ENCODE assay signal across 8 cellular contexts in the genomic region with DNA sequence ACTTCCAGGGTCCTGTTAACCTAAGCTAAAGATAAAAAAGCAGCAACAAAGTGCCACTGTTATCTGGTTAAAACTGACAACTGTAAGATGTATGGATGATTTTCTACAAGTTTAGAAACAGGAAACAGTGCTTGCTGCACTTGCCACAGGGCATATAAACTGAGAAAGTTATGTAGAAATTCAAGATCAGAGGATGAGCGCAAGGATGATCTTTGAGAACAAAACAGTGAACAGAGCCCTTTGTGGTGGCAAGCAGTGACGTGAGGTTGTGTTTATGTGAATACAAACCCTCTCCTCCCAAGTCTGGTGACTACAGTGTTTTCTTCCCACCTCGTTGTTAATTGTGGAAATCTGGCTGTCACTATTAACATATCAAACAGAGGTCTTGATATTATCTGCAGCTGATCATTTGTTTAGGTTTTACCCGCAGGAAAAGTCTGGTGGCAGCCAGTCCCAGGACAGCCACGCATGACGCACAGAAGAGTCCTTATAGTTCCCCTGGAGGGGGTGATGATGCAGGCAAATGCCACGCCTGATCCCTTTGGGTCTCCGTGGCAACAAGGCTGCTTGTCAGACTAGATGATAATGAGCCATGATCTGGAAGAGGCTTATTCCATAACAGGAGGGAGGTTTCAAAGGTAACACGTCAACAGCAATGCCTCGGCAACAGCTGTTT. TPM values are rescaled to one million over a fixed set of nuclear protein-coding genes. Genes with fewer than 3 reads are reported as not detected.
DNase-seq lines count a peak whose midpoint lies in the region; FAIRE-seq lines count a peak whose summit lies in the region.

No MANE protein-coding gene starts in this region.

- H3K9me3 Mint-ChIP-seq in activated naive CD8-positive, alpha-beta T cell (ENCODE audit: low read depth): no peaks in the 10 kb centered on the region
- H3K9me3 Mint-ChIP-seq in immature natural killer cell: no peaks in the 10 kb centered on the region

- DNase-seq in GM19239 (ENCODE audit: insufficient read length, low spot score) (no peak), SK-MEL-5 (ENCODE audit: low read depth, low spot score) (peak; percentile 100), immature natural killer cell (peak; percentile 88 to 92 (median 91)), NCI-H187 treated with DMSO at 0.1 percent for 48 hours (lab: John Stamatoyannopoulos, UW) (no peak), SK-N-DZ (ENCODE audit: low spot score) (no peak), NCI-H187 (lab: John Stamatoyannopoulos, UW) (no peak)
- DNase-seq in stimulated activated CD4-positive, alpha-beta T cell treated with anti-CD3 and anti-CD28 coated beads, Interleukin-4, amount 100 ng/mL, for 48 hours (ENCODE audit: low read depth in 2 of 2): peak; percentile 48 to 65

- FAIRE-seq in GM19239 (lab: Jason Lieb, UNC): peak; percentile 70

- H3K27ac Mint-ChIP-seq in activated naive CD8-positive, alpha-beta T cell: peak overlapping the region; percentile 95
- peak overlapping the region; percentile 91 to 99 (median 96) for H3K27ac Mint-ChIP-seq in immature natural killer cell

- no peaks in the 10 kb centered on the region for H3K27me3 Mint-ChIP-seq in activated naive CD8-positive, alpha-beta T cell
- peaks cover 14 to 22% (median 14%) of the 10 kb centered on the region in 3 donors for H3K27me3 Mint-ChIP-seq in immature natural killer cell (ENCODE audit: low read depth in 3 of 3)

- peaks cover 87% of the 10 kb centered on the region for H3K4me1 Mint-ChIP-seq in activated naive CD8-positive, alpha-beta T cell (ENCODE audit: low read depth)
- peaks cover 73 to 81% of the 10 kb centered on the region in 2 donors for H3K4me1 Mint-ChIP-seq in immature natural killer cell

- in situ Hi-C loops in SK-MEL-5 (cut with HindIII; ENCODE audit: low pct_unique_long_range_greater_than_20kb, low sequenced_read_pairs): no loop called here

- peak overlapping the region; percentile 78 for H3K4me3 Mint-ChIP-seq in activated naive CD8-positive, alpha-beta T cell
- peak overlapping the region; percentile 15 to 73 (median 48) for H3K4me3 Mint-ChIP-seq in immature natural killer cell

- H3K36me3 Mint-ChIP-seq in activated naive CD8-positive, alpha-beta T cell: peaks cover 5% of the 10 kb centered on the region
- no peaks in the 10 kb centered on the region for H3K36me3 Mint-ChIP-seq in immature natural killer cell

RNA-seq across cellular contexts. Expression of a gene that starts 43.1 kb away (rescaled TPM):
- total RNA-seq in SK-MEL-5 (2014; rRNA removed; shearing (Covaris generic)): 107 and 110 TPM in 2 replicates
- polyA plus RNA-seq in SK-MEL-5 (2015; cell fraction: cytosol; rRNA removed): 105 and 128 TPM in 2 replicates
- polyA plus RNA-seq in SK-MEL-5 (2015; cell fraction: nucleus; rRNA removed): 645 and 654 TPM in 2 replicates
- polyA plus RNA-seq in immature natural killer cell: 100 to 1,000 TPM in 2 of 3 donors, 10 to 100 TPM in 1; 55.8 to 118 (median 117) TPM
- 0.05 and 0.07 TPM in 2 replicates for polyA plus RNA-seq in SK-N-DZ (2014; cell fraction: cytosol; rRNA removed)
- 0.21 and 1.6 TPM in 2 replicates for polyA plus RNA-seq in SK-N-DZ (2014; cell fraction: nucleus; rRNA removed)

Comparison
In these comparisons a context has a peak if more than half of its experiments do, and no peak if none do; other contexts are left out.
1. DNase-seq: peak in SK-MEL-5 (single experiment), immature natural killer cell (3 of 3) and stimulated activated CD4-positive, alpha-beta T cell treated with anti-CD3 and anti-CD28 coated beads, Interleukin-4, amount 100 ng/mL, for 48 hours (2 of 2); none in GM19239 (single experiment), NCI-H187 treated with DMSO at 0.1 percent for 48 hours (single experiment), SK-N-DZ (single experiment) and NCI-H187 (0 of 2).